Comparison of ENCODE assay signal across 20 cellular contexts in genomic region chr6:40988634-40989033, GRCh38. TPM values are rescaled to one million over a fixed set of nuclear protein-coding genes. Genes with fewer than 3 reads are reported as not detected.
DNase-seq lines count a peak whose midpoint lies in the region; ATAC-seq, FAIRE-seq and TF ChIP-seq lines count a peak whose summit lies in the region.
"Had no signal": no experiment of that assay in that cellular context is flagged by ENCODE, and none has a peak within 500 bp of the region (broad histone marks: within the 10 kb centered on the region; RNA-seq: fewer than 3 reads in every experiment).

No MANE protein-coding gene starts in this region.

- intact Hi-C loops in GM12878 (cut with micrococcal nuclease; ENCODE audit: unreplicated experiment): no loop called here
- intact Hi-C loops in naive thymus-derived CD4-positive, alpha-beta T cell (cut with micrococcal nuclease): no loop called here

- ATAC-seq in GM12878: peak; percentile 50
- ATAC-seq in naive thymus-derived CD4-positive, alpha-beta T cell: peak; percentile 58
- ATAC-seq in HG02588 (IDR thresholded peaks at IDR 0.05; ENCODE audit: unreplicated experiment): no peak
- no peak for ATAC-seq in GM21825 (IDR thresholded peaks at IDR 0.05; ENCODE audit: unreplicated experiment)

- no peak for TF ChIP-seq POLR2A in GM12878 (IDR thresholded peaks at IDR 0.05; ENCODE audit: low read depth, low read length)

- CTCF ChIA-PET in GM12878 (lab: Yijun Ruan, JAX): interaction anchor here (0.9 kb wide), 1 partner anchor 11 kb away, joined by 3 read pairs; no protein-coding TSS in a partner anchor
- CTCF ChIA-PET in naive thymus-derived CD4-positive, alpha-beta T cell (lab: Charles Lee): no interaction called here

- H3K27ac ChIP-seq in GM12878 (ENCODE audit: control insufficient read depth, insufficient read depth): no peak overlapping the region
- H3K27ac ChIP-seq in naive thymus-derived CD4-positive, alpha-beta T cell (ENCODE audit: low read depth, low read length): no peak overlapping the region
- H3K27ac ChIP-seq: 22Rv1 had no signal

- peaks cover 0 to 4% (median 0%) of the 10 kb centered on the region in 5 donors for H3K36me3 Mint-ChIP-seq in naive thymus-derived CD4-positive, alpha-beta T cell
- H3K36me3 Mint-ChIP-seq: CD14-positive monocyte had no signal

- no peaks in the 10 kb centered on the region for H3K9me3 ChIP-seq in GM12878 (replicated peaks; ENCODE audit: control insufficient read depth, insufficient read depth, low read length)
- no peaks in the 10 kb centered on the region for H3K9me3 ChIP-seq in naive thymus-derived CD4-positive, alpha-beta T cell (ENCODE audit: control insufficient read depth in 2 of 3, low read length in 3 of 3)

- RAD21 ChIA-PET in GM12878 (lab: Charles Lee; ENCODE audit: unreplicated experiment): no interaction called here

- SMC1A ChIA-PET in GM12878 (lab: Charles Lee; ENCODE audit: uncharacterized antibody, unreplicated experiment): interaction anchor here (0.6 to 0.9 kb wide), 2 partner anchors 9 to 361 kb away, joined by 3 read pairs; no protein-coding TSS in a partner anchor

- no peak overlapping the region for H3K4me3 ChIP-seq in GM12878
- no peak overlapping the region for H3K4me3 ChIP-seq in naive thymus-derived CD4-positive, alpha-beta T cell (ENCODE audit: low read length)

- no peaks in the 10 kb centered on the region for H3K79me2 ChIP-seq in GM12878 (ENCODE audit: control insufficient read depth, insufficient read depth, low read length)

- TF ChIP-seq EP300 in GM12878 (IDR thresholded peaks at IDR 0.05; ENCODE audit: borderline replicate concordance in 1 of 2, control insufficient read depth in 1 of 2, low read depth in 2 of 2, low read length in 2 of 2): no peak

- no TSS peak for BruUV-seq in GM12878 (replicated peaks; lab: Mats Ljungman, UMichigan)

- DNase-seq in DMS153 (lab: John Stamatoyannopoulos, UW): peak; percentile 6
- no peak for DNase-seq in DMS153 treated with DMSO at 0.1 percent for 48 hours (lab: John Stamatoyannopoulos, UW; ENCODE audit: unreplicated experiment)
- DNase-seq in MV-4-11 (lab: John Stamatoyannopoulos, UW): peak; percentile 60
- no peak for DNase-seq in GM12878 (ENCODE audit: low read depth, low spot score)
- no peak for DNase-seq in naive thymus-derived CD4-positive, alpha-beta T cell
- DNase-seq in NCI-H187 treated with DMSO at 0.1 percent for 48 hours (lab: John Stamatoyannopoulos, UW): no peak
- DNase-seq: AML-193, GF-D8, GOT3, KG1, NCI-H1092 treated with DMSO at 0.1 percent for 48 hours, NCI-H524, NCI-H82 had no signal

- TF ChIP-seq CTCF in GM12878 (IDR thresholded peaks at IDR 0.05 in 2 of 3, conservative IDR thresholded peaks at IDR 0.05 in 1 of 3; ENCODE audit: control insufficient read depth in 2 of 3, extremely low read depth in 1 of 3, insufficient read depth in 1 of 3, low read depth in 3 of 3, low read length in 3 of 3): no peak

- H3K27me3 ChIP-seq in GM12878 (replicated peaks in 1 of 2; ENCODE audit: control insufficient read depth in 2 of 2, insufficient read depth in 2 of 2, low read length in 1 of 2): peaks cover 0 to 6% of the 10 kb centered on the region in 2 experiments; a peak in 3 of 4 replicates
- peaks cover 0 to 4% of the 10 kb centered on the region in 2 donors for H3K27me3 ChIP-seq in naive thymus-derived CD4-positive, alpha-beta T cell (ENCODE audit: control insufficient read depth in 2 of 2, insufficient read depth in 2 of 2, low read length in 2 of 2)

- H3K4me1 Mint-ChIP-seq in naive thymus-derived CD4-positive, alpha-beta T cell: no peaks in the 10 kb centered on the region
- H3K4me1 Mint-ChIP-seq: CD14-positive monocyte had no signal

- POLR2A ChIA-PET in GM12878 (lab: Charles Lee): no interaction called here
- POLR2A ChIA-PET in naive thymus-derived CD4-positive, alpha-beta T cell (lab: Charles Lee): no interaction called here

- H3K4me3 Mint-ChIP-seq in naive thymus-derived CD4-positive, alpha-beta T cell: no peak overlapping the region
- H3K4me3 Mint-ChIP-seq: CD14-positive monocyte had no signal

- no peak overlapping the region for H3K4me2 ChIP-seq in GM12878 (ENCODE audit: control insufficient read depth, insufficient read depth)

- H3K27me3 Mint-ChIP-seq in naive thymus-derived CD4-positive, alpha-beta T cell: peaks cover 16 to 45% (median 36%) of the 10 kb centered on the region in 5 donors

- no peak overlapping the region for H2AFZ ChIP-seq in GM12878 (ENCODE audit: control insufficient read depth, low read depth, low read length)

- H3K36me3 ChIP-seq in GM12878 (ENCODE audit: control insufficient read depth in 2 of 2, insufficient read depth in 2 of 2, low read length in 1 of 2): no peaks in the 10 kb centered on the region
- no peaks in the 10 kb centered on the region for H3K36me3 ChIP-seq in naive thymus-derived CD4-positive, alpha-beta T cell (ENCODE audit: control insufficient read depth in 2 of 3, insufficient read depth in 3 of 3, low read length in 3 of 3)

- H4K20me1 ChIP-seq in GM12878 (ENCODE audit: control insufficient read depth, insufficient read depth): no peaks in the 10 kb centered on the region

- no peaks in the 10 kb centered on the region for H3K4me1 ChIP-seq in GM12878 (ENCODE audit: control insufficient read depth, insufficient read depth, low read length)
- H3K4me1 ChIP-seq in naive thymus-derived CD4-positive, alpha-beta T cell (ENCODE audit: control insufficient read depth in 2 of 2, insufficient read depth in 2 of 2, low read length in 2 of 2): no peaks in the 10 kb centered on the region

- H3K9me3 Mint-ChIP-seq in naive thymus-derived CD4-positive, alpha-beta T cell: no peaks in the 10 kb centered on the region

- in situ Hi-C loops in GM12878 (cut with MboI): no loop called here

- FAIRE-seq in GM12878 (lab: Jason Lieb, UNC): no peak
- FAIRE-seq: GM12892, GM18507 had no signal

- no peak overlapping the region for H3K9ac ChIP-seq in GM12878 (ENCODE audit: control insufficient read depth, insufficient read depth, low read length)

- no peak for TF ChIP-seq RAD21 in GM12878 (IDR thresholded peaks at IDR 0.05; ENCODE audit: insufficient read depth, low read depth, low read length)

- H3K27ac Mint-ChIP-seq in naive thymus-derived CD4-positive, alpha-beta T cell: no peak overlapping the region
- H3K27ac Mint-ChIP-seq: CD14-positive monocyte had no signal

TF ChIP-seq in GM12878, 131 proteins besides CTCF, POLR2A, EP300 and RAD21:
- TF ChIP-seq SMAD1 (IDR thresholded peaks at IDR 0.05; ENCODE audit: low read depth, partially characterized antibody): no peak
- TF ChIP-seq SMAD5 (IDR thresholded peaks at IDR 0.05; ENCODE audit: low read depth): no peak
- peak; percentile 35; the same call in 1 of the 2 replicates for TF ChIP-seq SPI1 (IDR thresholded peaks at IDR 0.05; ENCODE audit: borderline replicate concordance, insufficient read depth, low read depth, low read length)
TF ChIP-seq in GM12878: peak in this region for 1.

RNA-seq across cellular contexts. Expression of gene UNC5CL, which starts 50.4 kb away (rescaled TPM):
- 5.3 and 6.0 TPM in 2 replicates for total RNA-seq in GM12878 (2013; cell fraction: nucleolus; rRNA removed)
- total RNA-seq in GM12878 (2014; rRNA removed): 0.93 and 0.96 TPM in 2 replicates
- total RNA-seq in GM12878 (2014; rRNA removed; fragmentation: Illumina TruSeq; extraction: Trizol): 0.28 and 0.31 TPM in 2 replicates
- 0.48 and 0.74 TPM in 2 replicates for total RNA-seq in GM12878 (2021)
- polyA plus RNA-seq in GM12878 (2011; ENCODE audit: low read depth): 1.1 TPM
- polyA plus RNA-seq in GM12878 (2011; rRNA removed): 1.2 and 1.6 TPM in 2 replicates
- polyA plus RNA-seq in GM12878 (2011; cell fraction: cytosol; rRNA removed): 0.70 and 0.87 TPM in 2 replicates
- 12.0 and 12.9 TPM in 2 replicates for polyA plus RNA-seq in GM12878 (2011; cell fraction: nucleus; rRNA removed)
- polyA plus RNA-seq in GM12878 (2012): 2.3 TPM in 2 replicates
- 0.32 and 0.46 TPM in 2 replicates for polyA plus RNA-seq in GM12878 (2014; fragmentation: Illumina TruSeq; extraction: Trizol)
- polyA plus RNA-seq in GM12878 (2014; fragmentation: Nextera tagmentation; extraction: Ambion mirVana): under 1 TPM in 1 of 2 experiments, not detected in 1; 0.11 TPM
- polyA plus RNA-seq in GM12878 (2014; rRNA removed): 0.74 and 0.96 TPM in 2 replicates
- polyA plus RNA-seq in GM12878 (2016; fragmentation: Nextera tagmentation; extraction: Ambion mirVana): under 1 TPM; 0.11 to 0.37 TPM
- 0.37 and 0.62 TPM in 2 replicates for polyA minus RNA-seq in GM12878 (2011; rRNA and poly(A)+ RNA removed)
- not detected in 2 replicates for polyA minus RNA-seq in GM12878 (2011; cell fraction: cytosol; rRNA and poly(A)+ RNA removed)
- 1.2 and 1.9 TPM in 2 replicates for polyA minus RNA-seq in GM12878 (2011; cell fraction: nucleus; rRNA and poly(A)+ RNA removed)
- total RNA-seq in naive thymus-derived CD4-positive, alpha-beta T cell: 1 to 10 TPM; 2.2 to 7.2 (median 4.3) TPM
- under 1 TPM; 0.24 to 0.98 TPM for polyA plus RNA-seq in naive thymus-derived CD4-positive, alpha-beta T cell

RNA-seq across cellular contexts. Expression of gene TSPO2, which starts 53.6 kb away (rescaled TPM):
- total RNA-seq in GM12878 (2013; cell fraction: nucleolus; rRNA removed): not detected in 2 replicates
- not detected in 2 replicates for total RNA-seq in GM12878 (2014; rRNA removed)
- not detected in 2 replicates for total RNA-seq in GM12878 (2014; rRNA removed; fragmentation: Illumina TruSeq; extraction: Trizol)
- total RNA-seq in GM12878 (2021): not detected in 2 replicates
- polyA plus RNA-seq in GM12878 (2011; ENCODE audit: low read depth): not detected
- not detected in 2 replicates for polyA plus RNA-seq in GM12878 (2011; rRNA removed)
- polyA plus RNA-seq in GM12878 (2011; cell fraction: cytosol; rRNA removed): not detected in 2 replicates
- not detected in 2 replicates for polyA plus RNA-seq in GM12878 (2011; cell fraction: nucleus; rRNA removed)
- 0.18 TPM in 1 of 2 replicates, not detected in the other for polyA plus RNA-seq in GM12878 (2012)
- not detected in 2 replicates for polyA plus RNA-seq in GM12878 (2014; fragmentation: Illumina TruSeq; extraction: Trizol)
- polyA plus RNA-seq in GM12878 (2014; fragmentation: Nextera tagmentation; extraction: Ambion mirVana): not detected
- not detected in 2 replicates for polyA plus RNA-seq in GM12878 (2014; rRNA removed)
- not detected for polyA plus RNA-seq in GM12878 (2016; fragmentation: Nextera tagmentation; extraction: Ambion mirVana)
- not detected in 2 replicates for polyA minus RNA-seq in GM12878 (2011; rRNA and poly(A)+ RNA removed)
- polyA minus RNA-seq in GM12878 (2011; cell fraction: cytosol; rRNA and poly(A)+ RNA removed): not detected in 2 replicates
- polyA minus RNA-seq in GM12878 (2011; cell fraction: nucleus; rRNA and poly(A)+ RNA removed): not detected in 2 replicates
- total RNA-seq in naive thymus-derived CD4-positive, alpha-beta T cell: not detected
- polyA plus RNA-seq in naive thymus-derived CD4-positive, alpha-beta T cell: not detected
- total RNA-seq: SK-MEL-5 had no signal
- polyA plus RNA-seq: CD14-positive monocyte had no signal

Comparison
In these comparisons a context has a peak if more than half of its experiments do, and no peak if none do; other contexts are left out.
1. DNase-seq: peak in DMS153 (single experiment) and MV-4-11 (single experiment); none in DMS153 treated with DMSO at 0.1 percent for 48 hours (single experiment), GM12878 (single experiment), naive thymus-derived CD4-positive, alpha-beta T cell (0 of 9) and NCI-H187 treated with DMSO at 0.1 percent for 48 hours (single experiment).
2. ATAC-seq: peak in GM12878 (single experiment) and naive thymus-derived CD4-positive, alpha-beta T cell (single experiment); none in HG02588 (single experiment) and GM21825 (single experiment).